17 cellular contexts compared by ENCODE assay signal in genomic region chr19:4715529-4716221, GRCh38. TPM values are rescaled to one million over a fixed set of nuclear protein-coding genes. Genes with fewer than 3 reads are reported as not detected.
DNase-seq lines count a peak whose midpoint lies in the region; ATAC-seq and TF ChIP-seq lines count a peak whose summit lies in the region.
"Had no signal": no experiment of that assay in that cellular context is flagged by ENCODE, and none has a peak within 500 bp of the region (broad histone marks: within the 10 kb centered on the region; RNA-seq: fewer than 3 reads in every experiment).

No MANE protein-coding gene starts in this region.

- H3K4me1 ChIP-seq in esophagus squamous epithelium, result peaks cover 16 to 50% (median 16%) of the 10 kb centered on the region in 3 donors
- peaks cover 4% of the 10 kb centered on the region for H3K4me1 ChIP-seq in CD4-positive, alpha-beta memory T cell (ENCODE audit: insufficient read depth, low read length)

- no peaks in the 10 kb centered on the region for H3K27me3 ChIP-seq in esophagus squamous epithelium
- H3K27me3 ChIP-seq in CD4-positive, alpha-beta memory T cell (ENCODE audit: insufficient read depth, low read length), result no peaks in the 10 kb centered on the region

- intact Hi-C loops in Right ventricle myocardium superior (cut with DNase I) (no loop called here), cardiac septum (cut with DNase I) (no loop called here), esophagus squamous epithelium (cut with DNase I) (no loop called here)
- intact Hi-C loops in CD4-positive, alpha-beta memory T cell (cut with micrococcal nuclease), result no loop called here

- peaks cover 50% of the 10 kb centered on the region for H3K36me3 Mint-ChIP-seq in nephron progenitor cell (ENCODE audit: low read depth)
- H3K36me3 Mint-ChIP-seq in stimulated activated memory B cell treated with anti-CD40 and anti-IgM and Interleukin-4, amounts not matched to agents 10 μg/mL and 1 μg/mL and 100 μg/mL, for 72 hours, result peaks cover 88% of the 10 kb centered on the region
- H3K36me3 Mint-ChIP-seq in CD4-positive, alpha-beta memory T cell, result peaks cover 17 to 55% of the 10 kb centered on the region in 2 donors

- WGBS in esophagus squamous epithelium, 2 donors, result 81 to 92% methylated on average over 18 to 21 of the region's 28 CpGs

- H3K4me3 Mint-ChIP-seq in nephron progenitor cell, result no peak overlapping the region
- H3K4me3 Mint-ChIP-seq in stimulated activated memory B cell treated with anti-CD40 and anti-IgM and Interleukin-4, amounts not matched to agents 10 μg/mL and 1 μg/mL and 100 μg/mL, for 72 hours, result no peak overlapping the region
- no peak overlapping the region for H3K4me3 Mint-ChIP-seq in CD4-positive, alpha-beta memory T cell
- H3K4me3 Mint-ChIP-seq: activated naive CD4-positive, alpha-beta T cell treated with anti-CD3 and anti-CD28 coated beads for 36 hours; H9; memory B cell had no signal

- CTCF ChIA-PET in CD4-positive, alpha-beta memory T cell (lab: Charles Lee; ENCODE audit: partially characterized antibody), result no interaction called here

- no peaks in the 10 kb centered on the region for H3K9me3 ChIP-seq in esophagus squamous epithelium
- H3K9me3 ChIP-seq in CD4-positive, alpha-beta memory T cell (ENCODE audit: control insufficient read depth in 1 of 2, low read length in 2 of 2), result no peaks in the 10 kb centered on the region

- POLR2A ChIA-PET in CD4-positive, alpha-beta memory T cell (lab: Charles Lee; ENCODE audit: partially characterized antibody), result no interaction called here

- peak overlapping the region in 3 of 4 donors; percentile 13 to 55 (median 34) for H3K27ac ChIP-seq in esophagus squamous epithelium
- H3K27ac ChIP-seq in CD4-positive, alpha-beta memory T cell (ENCODE audit: low read depth, low read length), result no peak overlapping the region

- H3K36me3 ChIP-seq in esophagus squamous epithelium, result peaks cover 29 to 96% (median 59%) of the 10 kb centered on the region in 3 donors
- peaks cover 57% of the 10 kb centered on the region for H3K36me3 ChIP-seq in CD4-positive, alpha-beta memory T cell (ENCODE audit: insufficient read depth, low read length)

- ATAC-seq in Right ventricle myocardium superior (ENCODE audit: poor library complexity), result no peak
- no peak for ATAC-seq in stimulated activated memory B cell treated with anti-CD40 and anti-IgM and Interleukin-4, amounts not matched to agents 10 μg/mL and 1 μg/mL and 100 μg/mL, for 72 hours

- no peaks in the 10 kb centered on the region for H3K9me3 Mint-ChIP-seq in nephron progenitor cell
- no peaks in the 10 kb centered on the region for H3K9me3 Mint-ChIP-seq in stimulated activated memory B cell treated with anti-CD40 and anti-IgM and Interleukin-4, amounts not matched to agents 10 μg/mL and 1 μg/mL and 100 μg/mL, for 72 hours
- H3K9me3 Mint-ChIP-seq in CD4-positive, alpha-beta memory T cell, result no peaks in the 10 kb centered on the region
- H3K9me3 Mint-ChIP-seq: activated naive CD4-positive, alpha-beta T cell treated with anti-CD3 and anti-CD28 coated beads for 36 hours; H9; memory B cell had no signal

- no peaks in the 10 kb centered on the region for H3K4me1 Mint-ChIP-seq in nephron progenitor cell
- H3K4me1 Mint-ChIP-seq in stimulated activated memory B cell treated with anti-CD40 and anti-IgM and Interleukin-4, amounts not matched to agents 10 μg/mL and 1 μg/mL and 100 μg/mL, for 72 hours, result peaks cover 24% of the 10 kb centered on the region
- peaks cover 2 to 12% (median 5%) of the 10 kb centered on the region in 4 donors for H3K4me1 Mint-ChIP-seq in CD4-positive, alpha-beta memory T cell
- H3K4me1 Mint-ChIP-seq: H9 had no signal

- H3K27ac Mint-ChIP-seq in nephron progenitor cell, result peak overlapping the region; percentile 19
- H3K27ac Mint-ChIP-seq in stimulated activated memory B cell treated with anti-CD40 and anti-IgM and Interleukin-4, amounts not matched to agents 10 μg/mL and 1 μg/mL and 100 μg/mL, for 72 hours, result no peak overlapping the region
- H3K27ac Mint-ChIP-seq in CD4-positive, alpha-beta memory T cell, result no peak overlapping the region
- H3K27ac Mint-ChIP-seq: activated naive CD4-positive, alpha-beta T cell treated with anti-CD3 and anti-CD28 coated beads for 36 hours; H9; memory B cell had no signal

- DNase-seq in Right ventricle myocardium superior, result peak; percentile 63
- DNase-seq in cardiac septum (ENCODE audit: low spot score), result no peak
- DNase-seq in esophagus squamous epithelium (lab: John Stamatoyannopoulos, UW), result no peak
- DNase-seq in nephron progenitor cell, result no peak
- no peak for DNase-seq in effector CD8-positive, alpha-beta T cell (lab: John Stamatoyannopoulos, UW)
- no peak for DNase-seq in DMS153 (lab: John Stamatoyannopoulos, UW)
- no peak for DNase-seq in CD4-positive, alpha-beta memory T cell
- DNase-seq: activated CD8-positive, alpha-beta memory T cell treated with anti-CD3 and anti-CD28 coated beads, Interleukin-2, amount 50 U/mL, for 48 hours; activated naive CD4-positive, alpha-beta T cell treated with anti-CD3 and anti-CD28 coated beads for 36 hours; GF-D8; H9; MM.1S; NCI-H1930; NCI-H524 treated with DMSO at 0.1 percent for 48 hours; stimulated activated CD4-positive, alpha-beta T cell treated with anti-CD3 and anti-CD28 coated beads, Interleukin-4, amount 100 ng/mL, for 24 hours had no signal

- no peak overlapping the region for H3K4me3 ChIP-seq in esophagus squamous epithelium
- no peak overlapping the region for H3K4me3 ChIP-seq in CD4-positive, alpha-beta memory T cell (ENCODE audit: low read length in 2 of 2)

- TF ChIP-seq CTCF in esophagus squamous epithelium (IDR thresholded peaks at IDR 0.05) (no peak), nephron progenitor cell (IDR thresholded peaks at IDR 0.05) (no peak)

- H3K27me3 Mint-ChIP-seq in nephron progenitor cell (ENCODE audit: low read depth, poor library complexity), result no peaks in the 10 kb centered on the region
- H3K27me3 Mint-ChIP-seq in stimulated activated memory B cell treated with anti-CD40 and anti-IgM and Interleukin-4, amounts not matched to agents 10 μg/mL and 1 μg/mL and 100 μg/mL, for 72 hours, result no peaks in the 10 kb centered on the region
- no peaks in the 10 kb centered on the region for H3K27me3 Mint-ChIP-seq in CD4-positive, alpha-beta memory T cell
- H3K27me3 Mint-ChIP-seq: memory B cell had no signal

- TF ChIP-seq POLR2A in esophagus squamous epithelium (IDR thresholded peaks at IDR 0.05), result no peak

RNA-seq across cellular contexts. Expression of gene DPP9, which starts 8.0 kb away (rescaled TPM):
- total RNA-seq in Right ventricle myocardium superior (54.0 TPM), cardiac septum (39.0 TPM), esophagus squamous epithelium (10 to 100 TPM; 32.8 to 51.5 (median 47.7) TPM)
- 10 to 100 TPM; 86.9 to 93.9 TPM for total RNA-seq in CD4-positive, alpha-beta memory T cell
- 10 to 100 TPM; 10.7 to 31.6 TPM for polyA plus RNA-seq in CD4-positive, alpha-beta memory T cell

RNA-seq across cellular contexts. Expression of gene MYDGF, which starts 45.5 kb away (rescaled TPM):
- total RNA-seq in Right ventricle myocardium superior, result 23.2 TPM
- 37.1 TPM for total RNA-seq in cardiac septum
- total RNA-seq in esophagus squamous epithelium, result 10 to 100 TPM; 33.2 to 52.5 (median 41.5) TPM
- 10 to 100 TPM; 43.0 to 46.4 TPM for total RNA-seq in CD4-positive, alpha-beta memory T cell
- polyA plus RNA-seq in CD4-positive, alpha-beta memory T cell, result 100 to 1,000 TPM; 128 to 199 TPM
